8 cellular contexts compared by ENCODE assay signal in genomic region chr14:61025239-61026223, GRCh38. TPM values are rescaled to one million over a fixed set of nuclear protein-coding genes. Genes with fewer than 3 reads are reported as not detected.
A peak's percentile ranks its signal among the peaks of the same experiment; 100 is the strongest.
DNase-seq lines count a peak whose midpoint lies in the region; ATAC-seq, FAIRE-seq and TF ChIP-seq lines count a peak whose summit lies in the region.

No MANE protein-coding gene starts in this region.

- ATAC-seq in stimulated activated effector memory CD8-positive, alpha-beta T cell treated with anti-CD3 and anti-CD28 coated beads, Interleukin-12 subunit alpha, Interleukin-12 subunit beta, amount 100 ng/mL, for 72 hours: peak; percentile 63
- ATAC-seq in HG02870 (IDR thresholded peaks at IDR 0.05; ENCODE audit: unreplicated experiment): no peak

- H3K4me3 Mint-ChIP-seq in stimulated activated effector memory CD8-positive, alpha-beta T cell treated with anti-CD3 and anti-CD28 coated beads, Interleukin-12 subunit alpha, Interleukin-12 subunit beta, amount 100 ng/mL, for 72 hours: no peak overlapping the region

- no peaks in the 10 kb centered on the region for H3K79me2 ChIP-seq in endothelial cell of umbilical vein (ENCODE audit: control insufficient read depth, insufficient read depth, low read length)

- H3K4me3 ChIP-seq in endothelial cell of umbilical vein (replicated peaks in 1 of 3; ENCODE audit: insufficient read depth in 1 of 3, low read depth in 1 of 3, low read length in 3 of 3): peak overlapping the region in 1 of 3 experiments; percentile 46

- CTCF ChIA-PET in GM10248 (lab: Yijun Ruan, JAX) (interaction anchor here (0.6 to 3.9 kb wide), 15 partner anchors 9 to 402 kb away, joined by 3 to 29 read pairs (median 4); no protein-coding TSS in a partner anchor), endothelial cell of umbilical vein (lab: Charles Lee) (interaction anchor here (0.6 to 3.2 kb wide), 43 partner anchors 9 to 676 kb away, joined by 3 to 34 read pairs (median 4); partner anchors contain the start of genes SLC38A6 and TRMT5)

- no TSS peak for BruUV-seq in endothelial cell of umbilical vein (replicated peaks; lab: Mats Ljungman, UMichigan)

- POLR2A ChIA-PET in GM10248 (lab: Yijun Ruan, JAX): no interaction called here
- POLR2A ChIA-PET in endothelial cell of umbilical vein (lab: Charles Lee): interaction anchor here (1.2 kb wide), 1 partner anchor 303 kb away, joined by 3 read pairs; no protein-coding TSS in a partner anchor

- no peak for TF ChIP-seq POLR2A in endothelial cell of umbilical vein (IDR thresholded peaks at IDR 0.05; ENCODE audit: low read depth, low read length)

- H2AFZ ChIP-seq in endothelial cell of umbilical vein (ENCODE audit: low read depth, low read length): peak overlapping the region; percentile 18

- peak; percentile 69 for FAIRE-seq in endothelial cell of umbilical vein (lab: Jason Lieb, UNC)

- peak; percentile 42 for DNase-seq in GM10248 (ENCODE audit: extremely low spot score)
- peak; percentile 31 for DNase-seq in HK-2 (ENCODE audit: unreplicated experiment)
- DNase-seq in NCI-H748 (lab: John Stamatoyannopoulos, UW; ENCODE audit: unreplicated experiment): peak; percentile 79
- peak; percentile 34 to 56 for DNase-seq in activated CD4-positive, alpha-beta T cell treated with anti-CD3 and anti-CD28 coated beads, Interleukin-2, amount 50 U/mL, for 48 hours
- peak; percentile 80 for DNase-seq in endothelial cell of umbilical vein (ENCODE audit: low read depth, low spot score)
- peak; percentile 74 for DNase-seq in mucosa of gallbladder (ENCODE audit: low spot score)
- DNase-seq in stimulated activated effector memory CD8-positive, alpha-beta T cell treated with anti-CD3 and anti-CD28 coated beads, Interleukin-12 subunit alpha, Interleukin-12 subunit beta, amount 100 ng/mL, for 72 hours (ENCODE audit: low spot score in 2 of 2): peak; percentile 30 to 58

- peaks cover 21% of the 10 kb centered on the region for H3K4me1 ChIP-seq in endothelial cell of umbilical vein (ENCODE audit: control insufficient read depth, extremely low read depth, insufficient read depth, low read length)

- no peaks in the 10 kb centered on the region for H3K9me3 ChIP-seq in endothelial cell of umbilical vein (replicated peaks; ENCODE audit: control insufficient read depth, insufficient read depth, low read length)

- H3K9me1 ChIP-seq in endothelial cell of umbilical vein (replicated peaks; ENCODE audit: control insufficient read depth, extremely low read depth, insufficient read depth, low read length): no peaks in the 10 kb centered on the region

- H3K36me3 ChIP-seq in endothelial cell of umbilical vein (ENCODE audit: control insufficient read depth in 2 of 2, extremely low read depth in 1 of 2, insufficient read depth in 2 of 2, low read length in 2 of 2): no peaks in the 10 kb centered on the region

- H3K27ac ChIP-seq in endothelial cell of umbilical vein (ENCODE audit: insufficient read depth, low read depth, low read length): peak overlapping the region; percentile 89

- intact Hi-C loops in endothelial cell of umbilical vein (cut with micrococcal nuclease): loop anchor here (1.0 kb wide), 10 partner anchors 44 to 400 kb away; partner anchors contain the start of genes SLC38A6 and TRMT5

- H3K4me2 ChIP-seq in endothelial cell of umbilical vein (ENCODE audit: insufficient read depth, low read length): peak overlapping the region; percentile 97

- H4K20me1 ChIP-seq in endothelial cell of umbilical vein (replicated peaks; ENCODE audit: control insufficient read depth, extremely low read depth, insufficient read depth, low read length): no peaks in the 10 kb centered on the region

- H3K9me3 Mint-ChIP-seq in stimulated activated effector memory CD8-positive, alpha-beta T cell treated with anti-CD3 and anti-CD28 coated beads, Interleukin-12 subunit alpha, Interleukin-12 subunit beta, amount 100 ng/mL, for 72 hours: no peaks in the 10 kb centered on the region

- H3K27ac Mint-ChIP-seq in stimulated activated effector memory CD8-positive, alpha-beta T cell treated with anti-CD3 and anti-CD28 coated beads, Interleukin-12 subunit alpha, Interleukin-12 subunit beta, amount 100 ng/mL, for 72 hours: no peak overlapping the region

- H3K4me1 Mint-ChIP-seq in stimulated activated effector memory CD8-positive, alpha-beta T cell treated with anti-CD3 and anti-CD28 coated beads, Interleukin-12 subunit alpha, Interleukin-12 subunit beta, amount 100 ng/mL, for 72 hours: no peaks in the 10 kb centered on the region

- no peaks in the 10 kb centered on the region for H3K27me3 ChIP-seq in endothelial cell of umbilical vein (ENCODE audit: control insufficient read depth in 2 of 2, insufficient read depth in 2 of 2, low read length in 2 of 2)

- TF ChIP-seq CTCF in GM10248 (IDR thresholded peaks at IDR 0.05; ENCODE audit: control extremely low read depth, extremely low read depth, low read depth, missing control alignments): peak; percentile 72
- peak; percentile 66 to 68 for TF ChIP-seq CTCF in endothelial cell of umbilical vein (IDR thresholded peaks at IDR 0.05; ENCODE audit: extremely low read depth in 1 of 2, insufficient read depth in 1 of 2, low read depth in 1 of 2, low read length in 2 of 2)

- peaks cover 4% of the 10 kb centered on the region for H3K36me3 Mint-ChIP-seq in stimulated activated effector memory CD8-positive, alpha-beta T cell treated with anti-CD3 and anti-CD28 coated beads, Interleukin-12 subunit alpha, Interleukin-12 subunit beta, amount 100 ng/mL, for 72 hours

- dilution Hi-C loops in endothelial cell of umbilical vein (cut with MboI; ENCODE audit: extremely low pct_ligation_motif_present, low sequenced_read_pairs): loop anchor here (25.0 kb wide), 1 partner anchor 388 kb away; the partner anchor contains the start of gene SIX1

- peak overlapping the region; percentile 82 for H3K9ac ChIP-seq in endothelial cell of umbilical vein (replicated peaks; ENCODE audit: extremely low read depth, insufficient read depth, low read length)

TF ChIP-seq in endothelial cell of umbilical vein, 7 proteins besides CTCF, POLR2A, EP300 and RAD21:
- peak; percentile 71 for TF ChIP-seq JUN (IDR thresholded peaks at IDR 0.05; ENCODE audit: borderline replicate concordance, insufficient read depth, insufficient read length, low read depth)
- peak; percentile 60 for TF ChIP-seq GATA2 (IDR thresholded peaks at IDR 0.05; ENCODE audit: insufficient read depth, insufficient read length, low read depth, low read length)
- TF ChIP-seq MAX (IDR thresholded peaks at IDR 0.05; ENCODE audit: insufficient read depth, insufficient read length): no peak
- TF ChIP-seq FOS (IDR thresholded peaks at IDR 0.05; ENCODE audit: borderline replicate concordance, insufficient read depth, low read length): peak; percentile 59

RNA-seq across cellular contexts. Expression of gene SLC38A6, which starts 44.5 kb away (rescaled TPM):
- total RNA-seq in endothelial cell of umbilical vein (21.6 and 24.6 TPM in 2 replicates), mucosa of gallbladder (13.2 TPM)
- polyA plus RNA-seq in endothelial cell of umbilical vein: 14.0 and 17.3 TPM in 2 replicates
- 9.4 and 9.6 TPM in 2 replicates for polyA plus RNA-seq in endothelial cell of umbilical vein (2011; cell fraction: cytosol; rRNA removed)
- 25.4 and 30.0 TPM in 2 replicates for polyA plus RNA-seq in endothelial cell of umbilical vein (2011; cell fraction: nucleus; rRNA removed)
- 12.4 and 13.6 TPM in 2 replicates for polyA plus RNA-seq in endothelial cell of umbilical vein (2012)
- polyA minus RNA-seq in endothelial cell of umbilical vein: 34.2 and 53.5 TPM in 2 replicates
- polyA minus RNA-seq in endothelial cell of umbilical vein (2011; cell fraction: cytosol; rRNA and poly(A)+ RNA removed): 4.0 TPM
- polyA minus RNA-seq in endothelial cell of umbilical vein (2011; cell fraction: nucleus; rRNA and poly(A)+ RNA removed): 52.1 and 78.5 TPM in 2 replicates

RNA-seq across cellular contexts. Expression of gene TRMT5, which starts 44.7 kb away (rescaled TPM):
- 12.6 and 13.5 TPM in 2 replicates for total RNA-seq in endothelial cell of umbilical vein
- polyA plus RNA-seq in endothelial cell of umbilical vein: 1.8 and 2.4 TPM in 2 replicates
- polyA plus RNA-seq in endothelial cell of umbilical vein (2011; cell fraction: cytosol; rRNA removed): 3.2 and 3.5 TPM in 2 replicates
- polyA plus RNA-seq in endothelial cell of umbilical vein (2011; cell fraction: nucleus; rRNA removed): 2.4 and 3.8 TPM in 2 replicates
- 6.2 and 9.6 TPM in 2 replicates for polyA plus RNA-seq in endothelial cell of umbilical vein (2012)
- 4.4 and 5.9 TPM in 2 replicates for polyA minus RNA-seq in endothelial cell of umbilical vein
- polyA minus RNA-seq in endothelial cell of umbilical vein (2011; cell fraction: cytosol; rRNA and poly(A)+ RNA removed): 4.1 TPM
- polyA minus RNA-seq in endothelial cell of umbilical vein (2011; cell fraction: nucleus; rRNA and poly(A)+ RNA removed): 4.9 and 5.0 TPM in 2 replicates
- 8.9 TPM for total RNA-seq in mucosa of gallbladder
